ENCODE assay signal across 18 cellular contexts in the genomic region with DNA sequence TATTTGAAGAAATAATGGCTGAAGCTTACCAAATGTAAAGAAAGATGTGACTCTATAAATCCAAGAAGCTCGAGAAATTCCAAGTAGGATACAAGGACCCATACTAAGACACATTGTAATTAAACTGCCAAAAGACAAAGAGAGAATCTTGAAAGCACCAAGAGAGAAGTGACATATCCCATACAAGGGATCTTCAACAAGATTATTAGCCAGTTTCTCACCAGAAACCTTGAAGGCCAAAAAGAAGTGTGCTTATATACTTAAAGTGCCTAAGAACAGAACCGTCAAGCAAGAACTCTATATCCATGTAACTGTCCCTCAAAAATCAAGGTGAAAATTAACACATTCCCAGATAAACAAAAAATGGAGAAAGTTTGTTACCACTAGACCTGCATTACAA.
DNase-seq lines count a peak whose midpoint lies in the region; ATAC-seq and TF ChIP-seq lines count a peak whose summit lies in the region.
"Had no signal": no experiment of that assay in that cellular context is flagged by ENCODE, and none has a peak within 500 bp of the region (broad histone marks: within the 10 kb centered on the region; RNA-seq: fewer than 3 reads in every experiment).

No MANE protein-coding gene starts in this region.

- H3K4me3 Mint-ChIP-seq in natural killer cell treated with Interleukin-12 subunit alpha and Interleukin-12 subunit beta and Interleukin-15 and Interleukin-18, amount 100 ng/mL, for 72 hours: no peak overlapping the region
- H3K4me3 Mint-ChIP-seq in Calu3 (ENCODE audit: low read depth, unreplicated experiment): no peak overlapping the region
- H3K4me3 Mint-ChIP-seq: B cell; CD14-positive monocyte; CD4-positive, alpha-beta memory T cell; CD4-positive, CD25-positive, alpha-beta regulatory T cell; CD8-positive, alpha-beta memory T cell had no signal

- H3K27me3 ChIP-seq in BLaER1: no peaks in the 10 kb centered on the region

- H3K36me3 ChIP-seq in BLaER1 (peaks cover 6% of the 10 kb centered on the region), HEK293 (ENCODE audit: control insufficient read depth in 2 of 2, insufficient read depth in 1 of 2, low read length in 2 of 2) (no peaks in the 10 kb centered on the region)

- H4K20me1 ChIP-seq in BLaER1: no peaks in the 10 kb centered on the region

- BruUV-seq in Calu3 (replicated peaks; lab: Mats Ljungman, UMichigan): no TSS peak

- H3K4me1 Mint-ChIP-seq in natural killer cell treated with Interleukin-12 subunit alpha and Interleukin-12 subunit beta and Interleukin-15 and Interleukin-18, amount 100 ng/mL, for 72 hours (ENCODE audit: low read depth in 2 of 2): no peaks in the 10 kb centered on the region
- no peaks in the 10 kb centered on the region for H3K4me1 Mint-ChIP-seq in Calu3 (ENCODE audit: low read depth, unreplicated experiment)
- H3K4me1 Mint-ChIP-seq: B cell; CD14-positive monocyte; CD4-positive, alpha-beta memory T cell; CD4-positive, CD25-positive, alpha-beta regulatory T cell; CD8-positive, alpha-beta memory T cell had no signal

- peaks cover 0 to 3% of the 10 kb centered on the region in 2 donors for H3K27me3 Mint-ChIP-seq in natural killer cell treated with Interleukin-12 subunit alpha and Interleukin-12 subunit beta and Interleukin-15 and Interleukin-18, amount 100 ng/mL, for 72 hours
- no peaks in the 10 kb centered on the region for H3K27me3 Mint-ChIP-seq in Calu3 (ENCODE audit: unreplicated experiment)
- H3K27me3 Mint-ChIP-seq: B cell; CD4-positive, alpha-beta memory T cell; CD4-positive, CD25-positive, alpha-beta regulatory T cell; CD8-positive, alpha-beta memory T cell had no signal

- peak overlapping the region; percentile 2; the same call in 1 of the 2 replicates for H3K4me3 ChIP-seq in BLaER1
- no peak overlapping the region for H3K4me3 ChIP-seq in HEK293 (ENCODE audit: low read depth, low read length)
- no peak overlapping the region for H3K4me3 ChIP-seq in choroid plexus epithelial cell (ENCODE audit: low read depth, low read length)

- H3K9me3 Mint-ChIP-seq in natural killer cell treated with Interleukin-12 subunit alpha and Interleukin-12 subunit beta and Interleukin-15 and Interleukin-18, amount 100 ng/mL, for 72 hours: peaks cover 14% of the 10 kb centered on the region
- peaks cover 26% of the 10 kb centered on the region for H3K9me3 Mint-ChIP-seq in Calu3 (ENCODE audit: low read depth, unreplicated experiment)

- TF ChIP-seq CTCF in HEK293 (tag by site-specific recombination; IDR thresholded peaks at IDR 0.05) (no peak), choroid plexus epithelial cell (conservative IDR thresholded peaks at IDR 0.05; ENCODE audit: low read depth, low read length) (no peak), Calu3 (IDR thresholded peaks at IDR 0.05; ENCODE audit: unreplicated experiment) (no peak)

- peaks cover 15% of the 10 kb centered on the region for H3K36me3 Mint-ChIP-seq in natural killer cell treated with Interleukin-12 subunit alpha and Interleukin-12 subunit beta and Interleukin-15 and Interleukin-18, amount 100 ng/mL, for 72 hours
- H3K36me3 Mint-ChIP-seq in Calu3 (ENCODE audit: insufficient read depth, unreplicated experiment): no peaks in the 10 kb centered on the region
- H3K36me3 Mint-ChIP-seq: CD14-positive monocyte had no signal

- ATAC-seq in natural killer cell treated with Interleukin-12 subunit alpha and Interleukin-12 subunit beta and Interleukin-15 and Interleukin-18, amount 100 ng/mL, for 72 hours: no peak

- CTCF ChIA-PET in HEK293 (lab: Yijun Ruan, JAX) (no interaction called here), Calu3 (lab: Charles Lee) (no interaction called here)

- intact Hi-C loops in Calu3 (cut with micrococcal nuclease; ENCODE audit: unreplicated experiment): no loop called here

- H3K27ac ChIP-seq in BLaER1 (no peak overlapping the region), HEK293 (ENCODE audit: extremely low read depth, low read depth, low read length) (no peak overlapping the region)

- H3K27ac Mint-ChIP-seq in natural killer cell treated with Interleukin-12 subunit alpha and Interleukin-12 subunit beta and Interleukin-15 and Interleukin-18, amount 100 ng/mL, for 72 hours: no peak overlapping the region
- no peak overlapping the region for H3K27ac Mint-ChIP-seq in Calu3 (ENCODE audit: unreplicated experiment)
- H3K27ac Mint-ChIP-seq: B cell; CD14-positive monocyte; CD4-positive, alpha-beta memory T cell; CD4-positive, CD25-positive, alpha-beta regulatory T cell; CD8-positive, alpha-beta memory T cell had no signal

- H3K9me3 ChIP-seq in BLaER1: peaks cover 49% of the 10 kb centered on the region
- H3K9me3 ChIP-seq in HEK293 (ENCODE audit: control insufficient read depth, insufficient read depth, low read depth, low read length): no peaks in the 10 kb centered on the region

- H3K9ac ChIP-seq in BLaER1: no peak overlapping the region

- POLR2A ChIA-PET in HEK293 (lab: Yijun Ruan, JAX): no interaction called here

- DNase-seq in choroid plexus epithelial cell (ENCODE audit: low read depth) (peak; percentile 5), NCI-H526 (lab: John Stamatoyannopoulos, UW) (no peak), NCI-H2171 treated with DMSO at 0.1 percent for 48 hours (lab: John Stamatoyannopoulos, UW) (no peak), Calu3 (no peak)
- DNase-seq in natural killer cell treated with Interleukin-12 subunit alpha and Interleukin-12 subunit beta and Interleukin-15 and Interleukin-18, amount 100 ng/mL, for 72 hours (ENCODE audit: low spot score): no peak
- DNase-seq: 8988T; AML-193; C1 segment of cervical spinal cord; CD4-positive, alpha-beta memory T cell; CD4-positive, CD25-positive, alpha-beta regulatory T cell; CD8-positive, alpha-beta memory T cell; COR-L47; DMS79 treated with DMSO at 0.1 percent for 48 hours; GF-D8 had no signal

- no peak overlapping the region for H3K4me2 ChIP-seq in BLaER1

- peaks cover 60% of the 10 kb centered on the region for H3K4me1 ChIP-seq in BLaER1
- no peaks in the 10 kb centered on the region for H3K4me1 ChIP-seq in HEK293 (ENCODE audit: control insufficient read depth, insufficient read depth, low read length)

TF ChIP-seq in HEK293, 187 proteins besides CTCF, POLR2A, EP300 and RAD21 (continues in another document):
- TF ChIP-seq TRIM28 (IDR thresholded peaks at IDR 0.05; ENCODE audit: borderline replicate concordance, low read length) (peak; percentile 98), ZNF426 (tag by site-specific recombination; IDR thresholded peaks at IDR 0.05) (no peak), ZNF791 (tag by site-specific recombination; IDR thresholded peaks at IDR 0.05) (peak; percentile 98), ZNF175 (tag by site-specific recombination; IDR thresholded peaks at IDR 0.05) (no peak), ZFHX2 (tag by site-specific recombination; conservative IDR thresholded peaks at IDR 0.05) (no peak), ZNF521 (tag by site-specific recombination; IDR thresholded peaks at IDR 0.05) (no peak), SETDB1 (IDR thresholded peaks at IDR 0.05; ENCODE audit: insufficient read length, low read length) (peak; percentile 87), ZNF239 (tag by site-specific recombination; IDR thresholded peaks at IDR 0.05) (no peak), ZSCAN16 (tag by site-specific recombination; IDR thresholded peaks at IDR 0.05) (no peak), SCRT1 (tag by site-specific recombination; IDR thresholded peaks at IDR 0.05; ENCODE audit: borderline replicate concordance) (no peak), ZNF529 (tag by site-specific recombination; IDR thresholded peaks at IDR 0.05; ENCODE audit: insufficient replicate concordance) (no peak)
- TF ChIP-seq, protein P1, sequence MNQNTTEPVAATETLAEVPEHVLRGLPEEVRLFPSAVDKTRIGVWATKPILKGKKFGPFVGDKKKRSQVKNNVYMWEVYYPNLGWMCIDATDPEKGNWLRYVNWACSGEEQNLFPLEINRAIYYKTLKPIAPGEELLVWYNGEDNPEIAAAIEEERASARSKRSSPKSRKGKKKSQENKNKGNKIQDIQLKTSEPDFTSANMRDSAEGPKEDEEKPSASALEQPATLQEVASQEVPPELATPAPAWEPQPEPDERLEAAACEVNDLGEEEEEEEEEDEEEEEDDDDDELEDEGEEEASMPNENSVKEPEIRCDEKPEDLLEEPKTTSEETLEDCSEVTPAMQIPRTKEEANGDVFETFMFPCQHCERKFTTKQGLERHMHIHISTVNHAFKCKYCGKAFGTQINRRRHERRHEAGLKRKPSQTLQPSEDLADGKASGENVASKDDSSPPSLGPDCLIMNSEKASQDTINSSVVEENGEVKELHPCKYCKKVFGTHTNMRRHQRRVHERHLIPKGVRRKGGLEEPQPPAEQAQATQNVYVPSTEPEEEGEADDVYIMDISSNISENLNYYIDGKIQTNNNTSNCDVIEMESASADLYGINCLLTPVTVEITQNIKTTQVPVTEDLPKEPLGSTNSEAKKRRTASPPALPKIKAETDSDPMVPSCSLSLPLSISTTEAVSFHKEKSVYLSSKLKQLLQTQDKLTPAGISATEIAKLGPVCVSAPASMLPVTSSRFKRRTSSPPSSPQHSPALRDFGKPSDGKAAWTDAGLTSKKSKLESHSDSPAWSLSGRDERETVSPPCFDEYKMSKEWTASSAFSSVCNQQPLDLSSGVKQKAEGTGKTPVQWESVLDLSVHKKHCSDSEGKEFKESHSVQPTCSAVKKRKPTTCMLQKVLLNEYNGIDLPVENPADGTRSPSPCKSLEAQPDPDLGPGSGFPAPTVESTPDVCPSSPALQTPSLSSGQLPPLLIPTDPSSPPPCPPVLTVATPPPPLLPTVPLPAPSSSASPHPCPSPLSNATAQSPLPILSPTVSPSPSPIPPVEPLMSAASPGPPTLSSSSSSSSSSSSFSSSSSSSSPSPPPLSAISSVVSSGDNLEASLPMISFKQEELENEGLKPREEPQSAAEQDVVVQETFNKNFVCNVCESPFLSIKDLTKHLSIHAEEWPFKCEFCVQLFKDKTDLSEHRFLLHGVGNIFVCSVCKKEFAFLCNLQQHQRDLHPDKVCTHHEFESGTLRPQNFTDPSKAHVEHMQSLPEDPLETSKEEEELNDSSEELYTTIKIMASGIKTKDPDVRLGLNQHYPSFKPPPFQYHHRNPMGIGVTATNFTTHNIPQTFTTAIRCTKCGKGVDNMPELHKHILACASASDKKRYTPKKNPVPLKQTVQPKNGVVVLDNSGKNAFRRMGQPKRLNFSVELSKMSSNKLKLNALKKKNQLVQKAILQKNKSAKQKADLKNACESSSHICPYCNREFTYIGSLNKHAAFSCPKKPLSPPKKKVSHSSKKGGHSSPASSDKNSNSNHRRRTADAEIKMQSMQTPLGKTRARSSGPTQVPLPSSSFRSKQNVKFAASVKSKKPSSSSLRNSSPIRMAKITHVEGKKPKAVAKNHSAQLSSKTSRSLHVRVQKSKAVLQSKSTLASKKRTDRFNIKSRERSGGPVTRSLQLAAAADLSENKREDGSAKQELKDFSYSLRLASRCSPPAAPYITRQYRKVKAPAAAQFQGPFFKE (tag by site-specific recombination; IDR thresholded peaks at IDR 0.05; ENCODE audit: borderline replicate concordance): no peak
